27 cellular contexts compared by ENCODE assay signal in genomic region chr10:47366731-47367460, GRCh38. TPM values are rescaled to one million over a fixed set of nuclear protein-coding genes. Genes with fewer than 3 reads are reported as not detected.
A peak's percentile ranks its signal among the peaks of the same experiment; 100 is the strongest.
DNase-seq lines count a peak whose midpoint lies in the region; ATAC-seq and TF ChIP-seq lines count a peak whose summit lies in the region.
"Had no signal": no experiment of that assay in that cellular context is flagged by ENCODE, and none has a peak within 500 bp of the region (broad histone marks: within the 10 kb centered on the region; RNA-seq: fewer than 3 reads in every experiment).

No MANE protein-coding gene starts in this region.

- 93 to 95% methylated on average over 8 of the region's 8 CpGs for WGBS in testis, 2 donors
- 86% methylated on average over 8 of the region's 8 CpGs for WGBS in right cardiac atrium

- H3K4me3 Mint-ChIP-seq in activated T-cell treated with anti-CD3 and anti-CD28 coated beads, Interleukin-2, amount 50 U/mL, for 24 hours = no peak overlapping the region
- no peak overlapping the region for H3K4me3 Mint-ChIP-seq in activated CD4-positive, alpha-beta T cell treated with anti-CD3 and anti-CD28 coated beads for 36 hours
- H3K4me3 Mint-ChIP-seq: CD8-positive, alpha-beta memory T cell; IgD-negative memory B cell had no signal

- CTCF ChIA-PET in Panc1 (lab: Charles Lee) = no interaction called here
- CTCF ChIA-PET in activated CD4-positive, alpha-beta T cell treated with anti-CD3 and anti-CD28 coated beads for 36 hours (lab: Charles Lee) = interaction anchor here (1.4 kb wide), 1 partner anchor 8 kb away, joined by 3 read pairs; no protein-coding TSS in a partner anchor

- no peak overlapping the region for H3K4me3 ChIP-seq in Panc1 (ENCODE audit: low read depth in 2 of 2, low read length in 2 of 2)
- H3K4me3 ChIP-seq in testis = no peak overlapping the region
- no peak overlapping the region for H3K4me3 ChIP-seq in right cardiac atrium (ENCODE audit: low read length)
- H3K4me3 ChIP-seq: A549, GM23248, MG63 had no signal

- TF ChIP-seq POLR2A in testis (IDR thresholded peaks at IDR 0.05) = no peak

- TF ChIP-seq CTCF in Panc1 (IDR thresholded peaks at IDR 0.05) (no peak), testis (IDR thresholded peaks at IDR 0.05) (no peak)

- H3K36me3 Mint-ChIP-seq in activated T-cell treated with anti-CD3 and anti-CD28 coated beads, Interleukin-2, amount 50 U/mL, for 24 hours (ENCODE audit: low read depth) = no peaks in the 10 kb centered on the region
- H3K36me3 Mint-ChIP-seq in activated CD4-positive, alpha-beta T cell treated with anti-CD3 and anti-CD28 coated beads for 36 hours (ENCODE audit: low read depth) = no peaks in the 10 kb centered on the region
- H3K36me3 Mint-ChIP-seq: CD8-positive, alpha-beta memory T cell; IgD-negative memory B cell had no signal

- no peaks in the 10 kb centered on the region for H3K36me3 ChIP-seq in Panc1 (ENCODE audit: control insufficient read depth, insufficient read depth, low read length)
- H3K36me3 ChIP-seq in testis (ENCODE audit: low read depth, missing control alignments) = no peaks in the 10 kb centered on the region
- H3K36me3 ChIP-seq: MG63 had no signal

- DNase-seq in activated T-cell treated with anti-CD3 and anti-CD28 coated beads, Interleukin-2, amount 50 U/mL, for 24 hours = peak; percentile 5
- DNase-seq in activated T-cell treated with anti-CD3 and anti-CD28 coated beads, Interleukin-2, amount 50 U/mL, for 48 hours = no peak
- DNase-seq in Panc1 (ENCODE audit: low read depth, low spot score) (no peak), kidney tubule cell (ENCODE audit: low spot score) (peak; percentile 61), testis (peak; percentile 2), amygdala (lab: John Stamatoyannopoulos, UW) (no peak), right cardiac atrium (no peak)
- DNase-seq in activated CD4-positive, alpha-beta T cell treated with anti-CD3 and anti-CD28 coated beads for 36 hours = no peak
- DNase-seq: CD8-positive, alpha-beta memory T cell; DND-41; GM23248; Kasumi-1; MG63; NCI-H1048; NCI-H1436; NCI-H1930; NCI-H226; NCI-H526; SHP77 treated with DMSO at 0.1 percent for 48 hours; SK-N-SH had no signal

- H3K4me1 ChIP-seq in Panc1 (ENCODE audit: control insufficient read depth, insufficient read depth, low read length) = peaks cover 4% of the 10 kb centered on the region; the same call in 1 of the 2 replicates
- H3K4me1 ChIP-seq in testis = no peaks in the 10 kb centered on the region
- H3K4me1 ChIP-seq in right cardiac atrium (ENCODE audit: control insufficient read depth, insufficient read depth, low read length) = no peaks in the 10 kb centered on the region
- H3K4me1 ChIP-seq: A549 had no signal

- H3K9me3 Mint-ChIP-seq in activated T-cell treated with anti-CD3 and anti-CD28 coated beads, Interleukin-2, amount 50 U/mL, for 24 hours = no peaks in the 10 kb centered on the region
- no peaks in the 10 kb centered on the region for H3K9me3 Mint-ChIP-seq in activated CD4-positive, alpha-beta T cell treated with anti-CD3 and anti-CD28 coated beads for 36 hours (ENCODE audit: low read depth)
- H3K9me3 Mint-ChIP-seq: CD8-positive, alpha-beta memory T cell; IgD-negative memory B cell had no signal

- intact Hi-C loops in Panc1 (cut with micrococcal nuclease; ENCODE audit: unreplicated experiment) (no loop called here), testis (cut with DNase I; ENCODE audit: low total_unique reads) (no loop called here), right cardiac atrium (cut with DNase I) (no loop called here)
- intact Hi-C loops in activated CD4-positive, alpha-beta T cell treated with anti-CD3 and anti-CD28 coated beads for 36 hours (cut with DNase I, micrococcal nuclease) = no loop called here

- no peaks in the 10 kb centered on the region for H3K4me1 Mint-ChIP-seq in activated T-cell treated with anti-CD3 and anti-CD28 coated beads, Interleukin-2, amount 50 U/mL, for 24 hours (ENCODE audit: low read depth)
- no peaks in the 10 kb centered on the region for H3K4me1 Mint-ChIP-seq in activated CD4-positive, alpha-beta T cell treated with anti-CD3 and anti-CD28 coated beads for 36 hours
- H3K4me1 Mint-ChIP-seq: CD8-positive, alpha-beta memory T cell had no signal

- no peak overlapping the region for H3K27ac ChIP-seq in Panc1 (ENCODE audit: low read length)
- no peak overlapping the region for H3K27ac ChIP-seq in testis
- H3K27ac ChIP-seq in right cardiac atrium (ENCODE audit: low read length) = no peak overlapping the region
- H3K27ac ChIP-seq: A549, GM23248 had no signal

- in situ Hi-C loops in Panc1 (cut with HindIII; ENCODE audit: low pct_unique_long_range_greater_than_20kb, low sequenced_read_pairs) = no loop called here

- no peaks in the 10 kb centered on the region for H3K9me3 ChIP-seq in Panc1 (ENCODE audit: control insufficient read depth, insufficient read depth, low read depth, low read length)
- H3K9me3 ChIP-seq in testis = no peaks in the 10 kb centered on the region
- no peaks in the 10 kb centered on the region for H3K9me3 ChIP-seq in right cardiac atrium (ENCODE audit: control insufficient read depth, low read length)
- H3K9me3 ChIP-seq: A549, MG63, SK-N-SH had no signal

- TSS peak; percentile 47 for BruUV-seq in Panc1 (replicated peaks; lab: Mats Ljungman, UMichigan)

- ATAC-seq in Panc1 = no peak
- ATAC-seq in activated CD4-positive, alpha-beta T cell treated with anti-CD3 and anti-CD28 coated beads for 36 hours = no peak
- no peak for ATAC-seq in right cardiac atrium
- ATAC-seq: A549, HCT116 had no signal

- no peaks in the 10 kb centered on the region for H3K27me3 Mint-ChIP-seq in activated T-cell treated with anti-CD3 and anti-CD28 coated beads, Interleukin-2, amount 50 U/mL, for 24 hours
- peaks cover 2% of the 10 kb centered on the region for H3K27me3 Mint-ChIP-seq in activated CD4-positive, alpha-beta T cell treated with anti-CD3 and anti-CD28 coated beads for 36 hours

- POLR2A ChIA-PET in Panc1 (lab: Charles Lee) = no interaction called here
- POLR2A ChIA-PET in activated CD4-positive, alpha-beta T cell treated with anti-CD3 and anti-CD28 coated beads for 36 hours (lab: Charles Lee) = no interaction called here

- H3K27me3 ChIP-seq in Panc1 (ENCODE audit: control insufficient read depth, insufficient read depth, low read length) = no peaks in the 10 kb centered on the region
- no peaks in the 10 kb centered on the region for H3K27me3 ChIP-seq in testis
- no peaks in the 10 kb centered on the region for H3K27me3 ChIP-seq in right cardiac atrium (ENCODE audit: control insufficient read depth, insufficient read depth)
- H3K27me3 ChIP-seq: MG63 had no signal

- no peak overlapping the region for H3K27ac Mint-ChIP-seq in activated T-cell treated with anti-CD3 and anti-CD28 coated beads, Interleukin-2, amount 50 U/mL, for 24 hours
- no peak overlapping the region for H3K27ac Mint-ChIP-seq in activated CD4-positive, alpha-beta T cell treated with anti-CD3 and anti-CD28 coated beads for 36 hours
- H3K27ac Mint-ChIP-seq: CD8-positive, alpha-beta memory T cell; IgD-negative memory B cell had no signal

RNA-seq across cellular contexts. Expression of gene ZNF488, which starts 17.2 kb away (rescaled TPM):
- total RNA-seq in Panc1 (2021; ENCODE audit: unreplicated experiment) = 11.8 TPM
- 3.8 TPM for polyA plus RNA-seq in Panc1 (2012; ENCODE audit: insufficient read length)
- 1 to 10 TPM; 2.7 to 3.2 TPM for total RNA-seq in testis
- 2.0 TPM for polyA plus RNA-seq in testis (ENCODE audit: insufficient read depth, low read depth, low replicate concordance)
- under 1 TPM; 0.70 to 0.75 TPM for total RNA-seq in activated CD4-positive, alpha-beta T cell treated with anti-CD3 and anti-CD28 coated beads for 36 hours
- total RNA-seq in right cardiac atrium = not detected
- 0.02 TPM for polyA plus RNA-seq in right cardiac atrium
- total RNA-seq: G401, GM23248 had no signal
- polyA plus RNA-seq: CD8-positive, alpha-beta memory T cell; IgD-negative memory B cell had no signal

RNA-seq across cellular contexts. Expression of gene RBP3, which starts 18.7 kb away (rescaled TPM):
- total RNA-seq in Panc1 (2021; ENCODE audit: unreplicated experiment) = not detected
- polyA plus RNA-seq in Panc1 (2012; ENCODE audit: insufficient read length) = not detected
- under 1 TPM in 1 of 2 donors, not detected in 1; 0.25 TPM for total RNA-seq in testis
- 0.09 TPM for polyA plus RNA-seq in testis (ENCODE audit: insufficient read depth, low read depth, low replicate concordance)
- total RNA-seq in activated CD4-positive, alpha-beta T cell treated with anti-CD3 and anti-CD28 coated beads for 36 hours = not detected
- not detected for total RNA-seq in right cardiac atrium
- not detected for polyA plus RNA-seq in right cardiac atrium
- total RNA-seq: CD8-positive, alpha-beta memory T cell; G401; GM23248; OCI-LY7; RPMI7951 had no signal
- polyA plus RNA-seq: A549; BJ; CD8-positive, alpha-beta memory T cell; GM23248; IgD-negative memory B cell; SK-N-SH had no signal

RNA-seq across cellular contexts. Expression of gene GDF2, which starts 44.6 kb away (rescaled TPM):
- not detected for total RNA-seq in Panc1 (2021; ENCODE audit: unreplicated experiment)
- not detected for polyA plus RNA-seq in Panc1 (2012; ENCODE audit: insufficient read length)
- under 1 TPM; 0.19 to 0.39 TPM for total RNA-seq in testis
- not detected for polyA plus RNA-seq in testis (ENCODE audit: insufficient read depth, low read depth, low replicate concordance)
- not detected for total RNA-seq in activated CD4-positive, alpha-beta T cell treated with anti-CD3 and anti-CD28 coated beads for 36 hours
- total RNA-seq in right cardiac atrium = under 1 TPM; 0.17 to 0.26 (median 0.23) TPM
- polyA plus RNA-seq in right cardiac atrium = 0.14 TPM
- total RNA-seq: CD8-positive, alpha-beta memory T cell; G401; GM23248; OCI-LY7; RPMI7951 had no signal
- polyA plus RNA-seq: A549; BJ; CD8-positive, alpha-beta memory T cell; GM23248; IgD-negative memory B cell; SK-N-SH had no signal

Comparison
In these comparisons a context has a peak if more than half of its experiments do, and no peak if none do; other contexts are left out.
1. DNase-seq: peak in activated T-cell treated with anti-CD3 and anti-CD28 coated beads, Interleukin-2, amount 50 U/mL, for 24 hours (single experiment), kidney tubule cell (single experiment) and testis (single experiment); none in activated T-cell treated with anti-CD3 and anti-CD28 coated beads, Interleukin-2, amount 50 U/mL, for 48 hours (0 of 2), Panc1 (single experiment), activated CD4-positive, alpha-beta T cell treated with anti-CD3 and anti-CD28 coated beads for 36 hours (single experiment), amygdala (0 of 56) and right cardiac atrium (0 of 3).